In the genomic region with DNA sequence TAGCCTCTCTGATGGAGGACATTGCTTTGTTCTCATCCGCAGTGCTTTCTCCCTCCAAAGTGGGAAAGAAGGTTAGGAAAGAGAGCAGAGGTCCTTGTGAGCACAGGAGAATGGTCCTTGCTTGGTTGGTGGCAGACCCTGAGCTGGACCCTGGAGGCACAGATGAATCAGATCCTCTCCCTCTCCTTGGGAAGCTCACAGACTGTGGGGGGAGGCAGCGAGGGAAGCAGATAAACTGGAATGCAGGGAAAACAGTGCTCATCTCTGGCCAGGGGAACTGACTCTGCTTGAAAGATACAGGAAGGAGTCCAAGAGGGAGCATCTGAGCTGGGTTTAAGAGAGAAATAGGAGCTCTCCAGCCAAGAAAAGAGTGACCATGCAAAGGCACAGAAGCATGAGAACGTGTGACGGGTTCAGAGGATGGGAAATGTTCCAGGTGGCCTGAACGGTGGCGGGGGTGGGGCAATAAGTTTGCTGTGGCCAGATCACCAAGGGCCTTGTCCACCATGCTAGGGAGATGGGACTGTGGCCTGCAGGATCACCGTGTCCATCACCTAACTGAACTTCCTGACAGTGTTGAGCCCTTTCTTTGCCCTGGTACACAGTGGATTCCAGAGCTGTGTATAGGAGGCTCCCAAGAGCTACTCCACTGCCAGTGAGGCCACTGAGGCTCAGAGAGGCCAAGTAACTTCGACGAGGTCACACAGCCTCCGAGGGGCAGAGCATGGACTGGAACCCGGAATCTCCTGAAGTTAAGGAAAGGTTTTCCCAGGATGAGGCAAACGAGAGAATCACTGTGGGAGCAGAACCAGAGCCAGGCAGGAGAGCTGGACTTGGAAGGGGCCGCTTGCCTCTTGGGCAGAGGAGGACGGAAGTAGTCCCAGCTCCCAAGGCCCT, we compare ENCODE assay signal across 24 cellular contexts. TPM values are rescaled to one million over a fixed set of nuclear protein-coding genes. Genes with fewer than 3 reads are reported as not detected.
DNase-seq lines count a peak whose midpoint lies in the region; ATAC-seq, FAIRE-seq and TF ChIP-seq lines count a peak whose summit lies in the region.
"Had no signal": no experiment of that assay in that cellular context is flagged by ENCODE, and none has a peak within 500 bp of the region (broad histone marks: within the 10 kb centered on the region; RNA-seq: fewer than 3 reads in every experiment).

No MANE protein-coding gene starts in this region.

- H3K79me2 ChIP-seq in HepG2 (ENCODE audit: insufficient read depth, low read length): no peaks in the 10 kb centered on the region

- H3K9ac ChIP-seq in HepG2 (ENCODE audit: insufficient read depth, low read depth, low read length) (no peak overlapping the region), adipocyte (ENCODE audit: low read length) (no peak overlapping the region)

- no peak for ATAC-seq in HepG2
- no peak for ATAC-seq in right lobe of liver
- ATAC-seq: body of pancreas; naive thymus-derived CD8-positive, alpha-beta T cell; stimulated activated memory B cell treated with anti-CD40 and anti-IgM and Interleukin-4, amounts not matched to agents 10 μg/mL and 1 μg/mL and 100 μg/mL, for 72 hours had no signal

- no peaks in the 10 kb centered on the region for H3K9me3 ChIP-seq in HepG2 (ENCODE audit: low read length)
- no peaks in the 10 kb centered on the region for H3K9me3 ChIP-seq in right lobe of liver
- H3K9me3 ChIP-seq in adipocyte (ENCODE audit: control insufficient read depth, low read length): no peaks in the 10 kb centered on the region
- H3K9me3 ChIP-seq in testis: no peaks in the 10 kb centered on the region
- H3K9me3 ChIP-seq: body of pancreas, thyroid gland had no signal

- peaks cover 24% of the 10 kb centered on the region for H3K27me3 Mint-ChIP-seq in glutamatergic neuron (ENCODE audit: unreplicated experiment)
- H3K27me3 Mint-ChIP-seq in activated T-helper 2 cell treated with anti-CD3 and anti-CD28 coated beads, Interferon-gamma antibody, Interleukin-2, Interleukin-4, amounts not matched to agents 10 μg/mL and 5 μg/mL and 100 μg/mL, durations not matched to agents 14 hours and 24 hours and 36 hours (ENCODE audit: low read depth): peaks cover 28% of the 10 kb centered on the region

- TF ChIP-seq EP300 in HepG2 (IDR thresholded peaks at IDR 0.05; ENCODE audit: low read depth in 2 of 2, low read length in 2 of 2) (no peak), HepG2 (CRISPR knock-in tag; IDR thresholded peaks at IDR 0.05; ENCODE audit: borderline replicate concordance) (no peak)

- CTCF ChIA-PET in HepG2 (lab: Yijun Ruan, JAX; ENCODE audit: low intra/inter-chr PET ratio, low total read pairs): no interaction called here

- FAIRE-seq in HepG2 (lab: Jason Lieb, UNC): no peak

- POLR2A ChIA-PET in HepG2 (lab: Yijun Ruan, JAX): no interaction called here

- no TSS peak for BruUV-seq in HepG2 (replicated peaks; lab: Mats Ljungman, UMichigan)

- peaks cover 3% of the 10 kb centered on the region; the same call in 1 of the 2 replicates for H4K20me1 ChIP-seq in HepG2 (ENCODE audit: insufficient read depth, low read length)

- H3K36me3 ChIP-seq in HepG2 (replicated peaks in 1 of 2; ENCODE audit: control insufficient read depth in 1 of 2, insufficient read depth in 2 of 2, low read length in 2 of 2) (no peaks in the 10 kb centered on the region), right lobe of liver (no peaks in the 10 kb centered on the region), adipocyte (ENCODE audit: control insufficient read depth, insufficient read depth, low read length, severe bottlenecking) (no peaks in the 10 kb centered on the region), testis (ENCODE audit: low read depth, missing control alignments) (no peaks in the 10 kb centered on the region)
- H3K36me3 ChIP-seq: thyroid gland had no signal

- in situ Hi-C loops in HepG2 (cut with HindIII; ENCODE audit: extremely low pct_ligation_motif_present, low pct_unique_long_range_greater_than_20kb): loop anchor here (5.0 kb wide), 1 partner anchor 199 kb away; no protein-coding TSS in a partner anchor

- H3K9me3 Mint-ChIP-seq in glutamatergic neuron (ENCODE audit: unreplicated experiment): peaks cover 17% of the 10 kb centered on the region
- H3K9me3 Mint-ChIP-seq in activated T-helper 2 cell treated with anti-CD3 and anti-CD28 coated beads, Interferon-gamma antibody, Interleukin-2, Interleukin-4, amounts not matched to agents 10 μg/mL and 5 μg/mL and 100 μg/mL, durations not matched to agents 14 hours and 24 hours and 36 hours: no peaks in the 10 kb centered on the region
- H3K9me3 Mint-ChIP-seq: activated CD4-positive, alpha-beta T cell treated with anti-CD3 and anti-CD28 coated beads, Interleukin-2, amount 10 ng/mL, durations not matched to agents 7 days and 5 days; activated naive CD4-positive, alpha-beta T cell treated with anti-CD3 and anti-CD28 coated beads for 36 hours; immature natural killer cell; naive thymus-derived CD8-positive, alpha-beta T cell; stimulated activated memory B cell treated with anti-CD40 and anti-IgM and Interleukin-4, amounts not matched to agents 10 μg/mL and 1 μg/mL and 100 μg/mL, for 72 hours had no signal

- H3K4me1 Mint-ChIP-seq in glutamatergic neuron (ENCODE audit: low read depth, unreplicated experiment): peaks cover 41% of the 10 kb centered on the region
- peaks cover 4% of the 10 kb centered on the region for H3K4me1 Mint-ChIP-seq in activated T-helper 2 cell treated with anti-CD3 and anti-CD28 coated beads, Interferon-gamma antibody, Interleukin-2, Interleukin-4, amounts not matched to agents 10 μg/mL and 5 μg/mL and 100 μg/mL, durations not matched to agents 14 hours and 24 hours and 36 hours (ENCODE audit: low read depth)

- DNase-seq in HepG2 (ENCODE audit: low spot score) (no peak), right lobe of liver (no peak), adipocyte (ENCODE audit: low read depth) (peak; percentile 28), glutamatergic neuron (no peak), NAMALWA (ENCODE audit: low spot score) (no peak), OCI-M1 (lab: John Stamatoyannopoulos, UW) (no peak), testis (no peak)
- no peak for DNase-seq in activated T-helper 2 cell treated with anti-CD3 and anti-CD28 coated beads, Interferon-gamma antibody, Interleukin-2, Interleukin-4, amounts not matched to agents 10 μg/mL and 5 μg/mL and 100 μg/mL, durations not matched to agents 14 hours and 24 hours and 36 hours (ENCODE audit: low spot score)
- DNase-seq: 8988T; activated CD4-positive, alpha-beta T cell treated with anti-CD3 and anti-CD28 coated beads, Interleukin-2, amount 10 ng/mL, durations not matched to agents 7 days and 5 days; activated naive CD4-positive, alpha-beta T cell treated with anti-CD3 and anti-CD28 coated beads for 36 hours; activated T-cell treated with anti-CD3 and anti-CD28 coated beads for 4 hours; body of pancreas; erythroblast; immature natural killer cell; NCI-H1105; NCI-H526 treated with DMSO at 0.1 percent for 48 hours; thyroid gland had no signal

- no peak for TF ChIP-seq CTCF in HepG2 (CRISPR knock-in tag; IDR thresholded peaks at IDR 0.05)
- no peak for TF ChIP-seq CTCF in right lobe of liver (IDR thresholded peaks at IDR 0.05)
- TF ChIP-seq CTCF in glutamatergic neuron (IDR thresholded peaks at IDR 0.05; ENCODE audit: partially characterized antibody, unreplicated experiment): no peak
- TF ChIP-seq CTCF in testis (IDR thresholded peaks at IDR 0.05): no peak

- H3K27ac ChIP-seq in HepG2 (ENCODE audit: extremely low read length, insufficient read depth, low read length) (no peak overlapping the region), right lobe of liver (no peak overlapping the region), testis (no peak overlapping the region)
- H3K27ac ChIP-seq: body of pancreas, SK-N-MC, thyroid gland had no signal

- TF ChIP-seq POLR2A in HepG2 (IDR thresholded peaks at IDR 0.05; ENCODE audit: insufficient read depth in 1 of 2, low read depth in 2 of 2, low read length in 2 of 2) (no peak), right lobe of liver (IDR thresholded peaks at IDR 0.05) (no peak), testis (IDR thresholded peaks at IDR 0.05) (no peak)

- WGBS in HepG2 (ENCODE audit: low lambda C conversion rate): 37% methylated on average over 9 of the region's 14 CpGs
- 40% methylated on average over 6 of the region's 14 CpGs for WGBS in right lobe of liver (ENCODE audit: insufficient coverage, low coverage, low lambda C conversion rate, missing lambda C conversion rate)
- 80 to 81% methylated on average over 14 of the region's 14 CpGs for WGBS in testis, 2 donors

- intact Hi-C loops in HepG2 (cut with micrococcal nuclease; ENCODE audit: unreplicated experiment): no loop called here
- intact Hi-C loops in right lobe of liver (cut with DNase I): no loop called here
- intact Hi-C loops in activated T-helper 2 cell treated with anti-CD3 and anti-CD28 coated beads, Interferon-gamma antibody, Interleukin-2, Interleukin-4, amounts not matched to agents 10 μg/mL and 5 μg/mL and 100 μg/mL, durations not matched to agents 14 hours and 24 hours and 36 hours (cut with micrococcal nuclease): no loop called here
- intact Hi-C loops in testis (cut with DNase I; ENCODE audit: low total_unique reads): no loop called here

- TF ChIP-seq RAD21 in HepG2 (CRISPR knock-in tag; IDR thresholded peaks at IDR 0.05): no peak

- H3K4me3 Mint-ChIP-seq in glutamatergic neuron (ENCODE audit: unreplicated experiment): no peak overlapping the region
- no peak overlapping the region for H3K4me3 Mint-ChIP-seq in activated T-helper 2 cell treated with anti-CD3 and anti-CD28 coated beads, Interferon-gamma antibody, Interleukin-2, Interleukin-4, amounts not matched to agents 10 μg/mL and 5 μg/mL and 100 μg/mL, durations not matched to agents 14 hours and 24 hours and 36 hours (ENCODE audit: low read depth)
- H3K4me3 Mint-ChIP-seq: activated CD4-positive, alpha-beta T cell treated with anti-CD3 and anti-CD28 coated beads, Interleukin-2, amount 10 ng/mL, durations not matched to agents 7 days and 5 days; activated naive CD4-positive, alpha-beta T cell treated with anti-CD3 and anti-CD28 coated beads for 36 hours; immature natural killer cell; naive thymus-derived CD8-positive, alpha-beta T cell; stimulated activated memory B cell treated with anti-CD40 and anti-IgM and Interleukin-4, amounts not matched to agents 10 μg/mL and 1 μg/mL and 100 μg/mL, for 72 hours had no signal

- no peak overlapping the region for H2AFZ ChIP-seq in HepG2 (ENCODE audit: low read length)

- peaks cover 15% of the 10 kb centered on the region for H3K4me1 ChIP-seq in HepG2 (ENCODE audit: insufficient read depth, low read length)
- no peaks in the 10 kb centered on the region for H3K4me1 ChIP-seq in right lobe of liver
- H3K4me1 ChIP-seq in adipocyte (ENCODE audit: control insufficient read depth, insufficient read depth, low read length): peaks cover 2% of the 10 kb centered on the region
- no peaks in the 10 kb centered on the region for H3K4me1 ChIP-seq in testis

- H3K27ac Mint-ChIP-seq in glutamatergic neuron (ENCODE audit: unreplicated experiment): peak overlapping the region; percentile 95
- no peak overlapping the region for H3K27ac Mint-ChIP-seq in activated T-helper 2 cell treated with anti-CD3 and anti-CD28 coated beads, Interferon-gamma antibody, Interleukin-2, Interleukin-4, amounts not matched to agents 10 μg/mL and 5 μg/mL and 100 μg/mL, durations not matched to agents 14 hours and 24 hours and 36 hours
- H3K27ac Mint-ChIP-seq: activated CD4-positive, alpha-beta T cell treated with anti-CD3 and anti-CD28 coated beads, Interleukin-2, amount 10 ng/mL, durations not matched to agents 7 days and 5 days; activated naive CD4-positive, alpha-beta T cell treated with anti-CD3 and anti-CD28 coated beads for 36 hours; immature natural killer cell; naive thymus-derived CD8-positive, alpha-beta T cell; stimulated activated memory B cell treated with anti-CD40 and anti-IgM and Interleukin-4, amounts not matched to agents 10 μg/mL and 1 μg/mL and 100 μg/mL, for 72 hours had no signal

- H3K36me3 Mint-ChIP-seq in glutamatergic neuron (ENCODE audit: unreplicated experiment): no peaks in the 10 kb centered on the region
- H3K36me3 Mint-ChIP-seq in activated T-helper 2 cell treated with anti-CD3 and anti-CD28 coated beads, Interferon-gamma antibody, Interleukin-2, Interleukin-4, amounts not matched to agents 10 μg/mL and 5 μg/mL and 100 μg/mL, durations not matched to agents 14 hours and 24 hours and 36 hours (ENCODE audit: low read depth): no peaks in the 10 kb centered on the region
- H3K36me3 Mint-ChIP-seq: immature natural killer cell; naive thymus-derived CD8-positive, alpha-beta T cell; stimulated activated memory B cell treated with anti-CD40 and anti-IgM and Interleukin-4, amounts not matched to agents 10 μg/mL and 1 μg/mL and 100 μg/mL, for 72 hours had no signal

- no peak overlapping the region for H3K4me3 ChIP-seq in HepG2 (replicated peaks in 1 of 3; ENCODE audit: insufficient read depth in 1 of 3, low read depth in 2 of 3, low read length in 3 of 3)
- no peak overlapping the region for H3K4me3 ChIP-seq in right lobe of liver
- no peak overlapping the region for H3K4me3 ChIP-seq in adipocyte (ENCODE audit: low read length)
- H3K4me3 ChIP-seq in testis: no peak overlapping the region
- H3K4me3 ChIP-seq: body of pancreas, dorsolateral prefrontal cortex, SK-N-MC, thyroid gland had no signal

- H3K27me3 ChIP-seq in HepG2 (ENCODE audit: control insufficient read depth in 1 of 2, insufficient read depth in 2 of 2, low read length in 2 of 2) (peaks cover 25 to 80% of the 10 kb centered on the region in 2 experiments), right lobe of liver (no peaks in the 10 kb centered on the region), adipocyte (replicated peaks; ENCODE audit: control insufficient read depth, insufficient read depth, low read length) (peaks cover 63% of the 10 kb centered on the region), testis (no peaks in the 10 kb centered on the region)
- H3K27me3 ChIP-seq: thyroid gland had no signal

- no peak overlapping the region for H3K4me2 ChIP-seq in HepG2 (ENCODE audit: low read depth, low read length)

RNA-seq across cellular contexts. Expression of gene GLIS1, which starts 52.3 kb away (rescaled TPM):
- total RNA-seq in HepG2 (2016; rRNA removed; fragmentation: Illumina TruSeq; extraction: Trizol): not detected in 2 replicates
- not detected in 2 replicates for total RNA-seq in HepG2 (2016; cell fraction: cytosol; rRNA removed; fragmentation: Illumina TruSeq; extraction: Trizol; ENCODE audit: low read depth)
- not detected in 2 replicates for total RNA-seq in HepG2 (2016; cell fraction: insoluble cytoplasmic fraction; rRNA removed; fragmentation: Illumina TruSeq; extraction: Trizol)
- not detected in 2 replicates for total RNA-seq in HepG2 (2016; cell fraction: membrane; rRNA removed; fragmentation: Illumina TruSeq; extraction: Trizol)
- not detected in 2 replicates for total RNA-seq in HepG2 (2016; cell fraction: nucleus; rRNA removed; fragmentation: Illumina TruSeq; extraction: Trizol)
- 0.03 TPM in 1 of 2 replicates, not detected in the other for polyA plus RNA-seq in HepG2 (2011; rRNA removed)
- polyA plus RNA-seq in HepG2 (2011; cell fraction: cytosol; rRNA removed): not detected in 2 replicates
- polyA plus RNA-seq in HepG2 (2011; cell fraction: nucleus; rRNA removed): 0.10 TPM in 1 of 2 replicates, not detected in the other
- polyA plus RNA-seq in HepG2 (2012): 0.04 TPM in 1 of 2 replicates, not detected in the other
- polyA plus RNA-seq in HepG2 (2016; cell fraction: cytosol; fragmentation: Illumina TruSeq; extraction: Trizol; ENCODE audit: low read depth): not detected in 2 replicates
- not detected in 2 replicates for polyA plus RNA-seq in HepG2 (2016; cell fraction: insoluble cytoplasmic fraction; fragmentation: Illumina TruSeq; extraction: Trizol; ENCODE audit: low read depth)
- not detected in 2 replicates for polyA plus RNA-seq in HepG2 (2016; cell fraction: membrane; fragmentation: Illumina TruSeq; extraction: Trizol; ENCODE audit: low read depth)
- polyA plus RNA-seq in HepG2 (2016; cell fraction: nucleus; fragmentation: Illumina TruSeq; extraction: Trizol; ENCODE audit: insufficient read depth, low read depth): not detected in 2 replicates
- not detected in 2 replicates for polyA minus RNA-seq in HepG2 (2011; rRNA and poly(A)+ RNA removed; ENCODE audit: low replicate concordance)
- not detected in 2 replicates for polyA minus RNA-seq in HepG2 (2011; cell fraction: cytosol; rRNA and poly(A)+ RNA removed)
- polyA minus RNA-seq in HepG2 (2011; cell fraction: nucleus; rRNA and poly(A)+ RNA removed): not detected in 2 replicates
- not detected for total RNA-seq in right lobe of liver
- 0.76 TPM for total RNA-seq in glutamatergic neuron (ENCODE audit: unreplicated experiment)
- total RNA-seq in activated T-helper 2 cell treated with anti-CD3 and anti-CD28 coated beads, Interferon-gamma antibody, Interleukin-2, Interleukin-4, amounts not matched to agents 10 μg/mL and 5 μg/mL and 100 μg/mL, durations not matched to agents 14 hours and 24 hours and 36 hours: not detected in 2 replicates
- 1 to 10 TPM; 3.8 to 6.1 TPM for total RNA-seq in testis
- 2.9 TPM for polyA plus RNA-seq in testis (ENCODE audit: insufficient read depth, low read depth, low replicate concordance)
- total RNA-seq: activated CD4-positive, alpha-beta T cell treated with anti-CD3 and anti-CD28 coated beads, Interleukin-2, amount 10 ng/mL, durations not matched to agents 7 days and 5 days; activated naive CD4-positive, alpha-beta T cell treated with anti-CD3 and anti-CD28 coated beads for 36 hours; lung microvascular endothelial cell; naive thymus-derived CD8-positive, alpha-beta T cell; progenitor cell of endocrine pancreas had no signal
- polyA plus RNA-seq: immature natural killer cell; naive thymus-derived CD8-positive, alpha-beta T cell had no signal
